1 cellular context compared by ENCODE assay signal in genomic region chr1:202165267-202165941, GRCh38.
TF ChIP-seq lines count a peak whose summit lies in the region.

No MANE protein-coding gene starts in this region.

TF ChIP-seq in WTC11, 78 proteins besides CTCF, POLR2A, EP300 and RAD21 (continued from another document):
- TF ChIP-seq, protein P1, sequence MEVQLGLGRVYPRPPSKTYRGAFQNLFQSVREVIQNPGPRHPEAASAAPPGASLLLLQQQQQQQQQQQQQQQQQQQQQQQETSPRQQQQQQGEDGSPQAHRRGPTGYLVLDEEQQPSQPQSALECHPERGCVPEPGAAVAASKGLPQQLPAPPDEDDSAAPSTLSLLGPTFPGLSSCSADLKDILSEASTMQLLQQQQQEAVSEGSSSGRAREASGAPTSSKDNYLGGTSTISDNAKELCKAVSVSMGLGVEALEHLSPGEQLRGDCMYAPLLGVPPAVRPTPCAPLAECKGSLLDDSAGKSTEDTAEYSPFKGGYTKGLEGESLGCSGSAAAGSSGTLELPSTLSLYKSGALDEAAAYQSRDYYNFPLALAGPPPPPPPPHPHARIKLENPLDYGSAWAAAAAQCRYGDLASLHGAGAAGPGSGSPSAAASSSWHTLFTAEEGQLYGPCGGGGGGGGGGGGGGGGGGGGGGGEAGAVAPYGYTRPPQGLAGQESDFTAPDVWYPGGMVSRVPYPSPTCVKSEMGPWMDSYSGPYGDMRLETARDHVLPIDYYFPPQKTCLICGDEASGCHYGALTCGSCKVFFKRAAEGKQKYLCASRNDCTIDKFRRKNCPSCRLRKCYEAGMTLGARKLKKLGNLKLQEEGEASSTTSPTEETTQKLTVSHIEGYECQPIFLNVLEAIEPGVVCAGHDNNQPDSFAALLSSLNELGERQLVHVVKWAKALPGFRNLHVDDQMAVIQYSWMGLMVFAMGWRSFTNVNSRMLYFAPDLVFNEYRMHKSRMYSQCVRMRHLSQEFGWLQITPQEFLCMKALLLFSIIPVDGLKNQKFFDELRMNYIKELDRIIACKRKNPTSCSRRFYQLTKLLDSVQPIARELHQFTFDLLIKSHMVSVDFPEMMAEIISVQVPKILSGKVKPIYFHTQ (CRISPR knock-in tag; IDR thresholded peaks at IDR 0.05) = no peak
- TF ChIP-seq ZMAT4 (CRISPR knock-in tag; IDR thresholded peaks at IDR 0.05) = no peak
- TF ChIP-seq ESRRA (CRISPR knock-in tag; IDR thresholded peaks at IDR 0.05; ENCODE audit: borderline replicate concordance) = no peak
- no peak for TF ChIP-seq FOXK1 (CRISPR knock-in tag; IDR thresholded peaks at IDR 0.05)
- TF ChIP-seq IRF1 (CRISPR knock-in tag; IDR thresholded peaks at IDR 0.05) = no peak
- TF ChIP-seq CBFB (CRISPR knock-in tag; IDR thresholded peaks at IDR 0.05; ENCODE audit: low read depth) = no peak
- no peak for TF ChIP-seq NR2C2 (CRISPR knock-in tag; IDR thresholded peaks at IDR 0.05)
